8 cellular contexts compared by ENCODE assay signal in the genomic region with DNA sequence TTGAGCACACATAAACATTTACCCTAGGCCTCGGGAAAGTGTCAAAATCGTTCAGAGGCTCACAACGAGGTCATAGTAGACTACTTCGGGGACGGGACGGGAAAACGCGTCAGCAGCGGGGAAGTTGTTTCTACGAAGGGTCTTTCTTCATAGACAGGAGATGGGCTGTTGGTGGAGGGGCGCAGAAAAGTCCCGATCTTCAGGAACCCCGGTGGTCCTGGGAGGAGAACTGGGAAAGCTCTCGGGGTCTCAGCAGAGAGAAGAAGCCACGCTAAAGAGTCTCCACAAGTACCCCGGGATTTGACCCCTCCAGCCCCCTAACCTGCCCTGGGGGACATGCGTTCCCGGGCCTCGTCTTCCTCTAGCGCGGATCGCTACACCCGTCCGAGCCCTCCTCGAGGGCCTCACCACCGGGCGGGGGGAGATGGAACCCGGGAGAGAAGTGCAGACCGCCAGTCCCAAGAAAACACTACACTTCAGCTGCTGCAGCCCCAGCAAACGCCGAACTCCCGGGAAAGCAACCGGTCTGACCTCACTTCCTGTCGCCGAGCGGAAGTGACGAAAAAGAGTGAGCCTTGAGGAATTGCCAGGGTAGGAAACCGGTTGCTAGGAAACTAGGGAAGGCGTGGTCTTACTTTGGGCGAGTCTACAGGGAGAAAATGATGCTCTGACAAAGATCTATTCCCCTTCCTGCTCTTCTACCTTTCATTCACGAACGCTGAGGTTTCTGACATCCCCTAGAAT. TPM values are rescaled to one million over a fixed set of nuclear protein-coding genes. Genes with fewer than 3 reads are reported as not detected.
A peak's percentile ranks its signal among the peaks of the same experiment; 100 is the strongest.
DNase-seq lines count a peak whose midpoint lies in the region; ATAC-seq and TF ChIP-seq lines count a peak whose summit lies in the region.

A gene (minus strand): TSS at position 534 of the 744 bp plus-strand sequence. CDS start 1,611 bp downstream, outside the sequence.

- no peak within 1 kb of the TSS for H3K4me3 Mint-ChIP-seq in activated CD4-positive, alpha-beta T cell treated with anti-CD3 and anti-CD28 coated beads for 36 hours

- no peaks in the 10 kb centered on the region for H3K36me3 ChIP-seq in kidney epithelial cell (ENCODE audit: control insufficient read depth, insufficient read depth, low read length)

- POLR2A ChIA-PET in activated CD4-positive, alpha-beta T cell treated with anti-CD3 and anti-CD28 coated beads for 36 hours (lab: Charles Lee) = no interaction called here

- intact Hi-C loops in activated CD4-positive, alpha-beta T cell treated with anti-CD3 and anti-CD28 coated beads for 36 hours (cut with DNase I, micrococcal nuclease) = loop anchor here (1.0 to 10.0 kb wide), 12 partner anchors 20 to 1914 kb away; a partner anchor contains a TSS

- H3K4me1 Mint-ChIP-seq in activated CD4-positive, alpha-beta T cell treated with anti-CD3 and anti-CD28 coated beads for 36 hours = peaks cover 42% of the 10 kb centered on the region

- H3K9me3 Mint-ChIP-seq in activated CD4-positive, alpha-beta T cell treated with anti-CD3 and anti-CD28 coated beads for 36 hours (ENCODE audit: low read depth) = no peaks in the 10 kb centered on the region

- no peaks in the 10 kb centered on the region for H3K27me3 ChIP-seq in kidney epithelial cell (ENCODE audit: control insufficient read depth, insufficient read depth, low read length)

- TF ChIP-seq CTCF in choroid plexus epithelial cell (conservative IDR thresholded peaks at IDR 0.05; ENCODE audit: low read depth, low read length) (no peak), kidney epithelial cell (IDR thresholded peaks at IDR 0.05; ENCODE audit: insufficient read depth, low read length, poor library complexity, severe bottlenecking) (no peak)

- H3K27me3 Mint-ChIP-seq in activated CD4-positive, alpha-beta T cell treated with anti-CD3 and anti-CD28 coated beads for 36 hours = no peaks in the 10 kb centered on the region

- ATAC-seq in HG03442 (IDR thresholded peaks at IDR 0.05; ENCODE audit: unreplicated experiment) = peak; percentile 94
- peak; percentile 83 for ATAC-seq in activated CD4-positive, alpha-beta T cell treated with anti-CD3 and anti-CD28 coated beads for 36 hours

- H3K4me3 ChIP-seq in choroid plexus epithelial cell (ENCODE audit: low read depth, low read length) = peak within 1 kb of the TSS; percentile 96
- H3K4me3 ChIP-seq in kidney epithelial cell (ENCODE audit: low read depth, low read length) = peak within 1 kb of the TSS; percentile 97

- peak within 1 kb of the TSS; percentile 95 for H3K27ac Mint-ChIP-seq in activated CD4-positive, alpha-beta T cell treated with anti-CD3 and anti-CD28 coated beads for 36 hours

- peaks cover 21% of the 10 kb centered on the region for H3K36me3 Mint-ChIP-seq in activated CD4-positive, alpha-beta T cell treated with anti-CD3 and anti-CD28 coated beads for 36 hours (ENCODE audit: low read depth)

- CTCF ChIA-PET in activated CD4-positive, alpha-beta T cell treated with anti-CD3 and anti-CD28 coated beads for 36 hours (lab: Charles Lee) = interaction anchor here (0.7 to 1.5 kb wide), 4 partner anchors 12 to 147 kb away, joined by 4 to 8 read pairs (median 5); no protein-coding TSS in a partner anchor

- DNase-seq in Ammon's horn (ENCODE audit: low spot score) (peak; percentile 98), GM19238 (ENCODE audit: insufficient read length, low spot score) (peak; percentile 76), NCI-H524 (lab: John Stamatoyannopoulos, UW) (peak; percentile 99), choroid plexus epithelial cell (ENCODE audit: low read depth) (peak; percentile 99), kidney epithelial cell (ENCODE audit: low read depth) (peak; percentile 98)
- peak; percentile 96 for DNase-seq in activated CD4-positive, alpha-beta T cell treated with anti-CD3 and anti-CD28 coated beads for 36 hours
- DNase-seq in stimulated activated CD4-positive, alpha-beta T cell treated with anti-CD3 and anti-CD28 coated beads, Interleukin-15, amount 100 ng/mL, for 48 hours (ENCODE audit: low read depth in 2 of 2) = peak; percentile 91 to 93

RNA-seq across cellular contexts. Expression of the gene that starts here (rescaled TPM):
- 10 to 100 TPM; 27.3 to 32.3 TPM for total RNA-seq in activated CD4-positive, alpha-beta T cell treated with anti-CD3 and anti-CD28 coated beads for 36 hours
- total RNA-seq in kidney epithelial cell = 31.5 and 32.9 TPM in 2 replicates

Comparison
In these comparisons a context has a peak if more than half of its experiments do, and no peak if none do; other contexts are left out.
1. Peak in every context shown above with its lines: DNase-seq, ATAC-seq and H3K4me3 ChIP-seq.